ENCODE assay signal across 24 cellular contexts in genomic region chr9:18778846-18779245, GRCh38.
"Had no signal": no experiment of that assay in that cellular context is flagged by ENCODE, and none has a peak within 500 bp of the region (broad histone marks: within the 10 kb centered on the region; RNA-seq: fewer than 3 reads in every experiment).

No MANE protein-coding gene starts in this region.

- H3K9me3 ChIP-seq: adrenal gland, body of pancreas, colonic mucosa, pancreas, prostate gland, suprapubic skin, tibial artery had no signal

- DNase-seq: activated CD4-positive, alpha-beta T cell treated with anti-CD3 and anti-CD28 coated beads for 4 hours; activated CD4-positive, alpha-beta T cell treated with anti-CD3 and anti-CD28 coated beads, Interleukin-2, amount 50 U/mL, for 4 hours; activated effector memory CD4-positive, alpha-beta T cell treated with anti-CD3 and anti-CD28 coated beads, Interleukin-2, amount 50 U/mL, for 16 hours; activated naive CD4-positive, alpha-beta T cell treated with anti-CD3 and anti-CD28 coated beads for 36 hours; activated naive CD8-positive, alpha-beta T cell treated with anti-CD3 and anti-CD28 coated beads for 36 hours; adrenal gland; aorta; body of pancreas; cerebellar nuclear complex; colonic mucosa; dorsolateral prefrontal cortex; effector memory CD4-positive, alpha-beta T cell; foreskin keratinocyte; islet precursor cell; left cardiac atrium; naive B cell; pancreas; stimulated activated CD4-positive, alpha-beta T cell treated with anti-CD3 and anti-CD28 coated beads, Interleukin-15, amount 100 ng/mL, for 24 hours; stimulated activated CD4-positive, alpha-beta T cell treated with anti-CD3 and anti-CD28 coated beads, Interleukin-2, amount 100 ng/mL, for 24 hours; stimulated activated naive B cell treated with anti-CD40 and anti-IgM and Interleukin-4, amounts not matched to agents 10 μg/mL and 1 μg/mL and 100 μg/mL, for 72 hours; tibial artery had no signal

- H3K4me1 ChIP-seq: colonic mucosa, foreskin keratinocyte, pancreas, prostate gland, suprapubic skin, tibial artery had no signal

- H3K27me3 ChIP-seq: adrenal gland, body of pancreas, cardiac muscle cell, colonic mucosa, dorsolateral prefrontal cortex, foreskin keratinocyte, pancreas, suprapubic skin, tibial artery had no signal

- H3K27ac ChIP-seq: body of pancreas, cardiac muscle cell, colonic mucosa, dorsolateral prefrontal cortex, foreskin keratinocyte, pancreas, prostate gland, suprapubic skin, tibial artery had no signal

- FAIRE-seq: pancreas had no signal

- ATAC-seq: body of pancreas; foreskin keratinocyte; left cardiac atrium; pancreas; stimulated activated naive B cell treated with anti-CD40 and anti-IgM and Interleukin-4, amounts not matched to agents 10 μg/mL and 1 μg/mL and 100 μg/mL, for 72 hours had no signal

- H3K4me3 ChIP-seq: adrenal gland, body of pancreas, cardiac muscle cell, colonic mucosa, dorsolateral prefrontal cortex, pancreas, prostate gland, suprapubic skin, tibial artery had no signal

- H3K36me3 ChIP-seq: adrenal gland, cardiac muscle cell, colonic mucosa, pancreas, prostate gland, suprapubic skin, tibial artery had no signal
